27 cellular contexts compared by ENCODE assay signal in the genomic region with DNA sequence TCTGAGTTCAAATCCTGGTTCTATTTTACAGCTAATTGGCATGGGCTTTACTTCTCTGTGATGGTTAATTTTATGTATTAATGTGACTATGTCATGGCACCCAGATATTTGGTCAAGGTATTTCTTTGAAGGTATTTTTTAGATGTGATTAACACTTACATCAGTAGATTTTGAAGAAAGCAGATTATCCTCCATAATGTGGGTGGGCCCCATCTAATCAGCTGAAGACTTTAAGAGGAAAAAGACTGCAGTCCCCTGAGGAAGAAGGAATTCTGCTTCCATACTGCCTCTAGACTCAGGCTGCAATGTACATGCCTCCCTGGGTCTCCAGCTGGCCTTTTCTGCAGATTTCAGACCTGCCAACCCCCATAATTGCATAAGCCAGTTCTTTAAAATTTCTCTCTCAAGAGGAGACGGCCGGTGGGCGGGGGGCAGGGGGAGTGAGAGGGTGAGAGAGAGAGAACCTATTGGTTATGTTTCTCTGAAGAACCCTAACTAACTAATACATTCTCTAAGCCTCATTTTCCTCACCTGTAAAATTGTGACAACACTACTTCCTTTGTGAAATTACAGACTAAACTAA.
"Had no signal": no experiment of that assay in that cellular context is flagged by ENCODE, and none has a peak within 500 bp of the region (broad histone marks: within the 10 kb centered on the region; RNA-seq: fewer than 3 reads in every experiment).

No MANE protein-coding gene starts in this region.

- H3K4me3 ChIP-seq: Peyer's patch, SJSA1 had no signal

- H3K27me3 ChIP-seq: Peyer's patch, SJSA1 had no signal

- ATAC-seq: SK-N-SH treated with all-trans-retinoic acid at 6 μM for 48 hours had no signal

- DNase-seq: activated CD4-positive, alpha-beta T cell treated with anti-CD3 and anti-CD28 coated beads, Interleukin-2, amount 10 ng/mL, durations not matched to agents 7 days and 5 days; activated CD4-positive, CD25-positive, alpha-beta regulatory T cell; activated CD8-positive, alpha-beta memory T cell treated with anti-CD3 and anti-CD28 coated beads for 24 hours; activated gamma-delta T cell; activated naive CD4-positive, alpha-beta T cell treated with anti-CD3 and anti-CD28 coated beads for 36 hours; activated T-cell treated with anti-CD3 and anti-CD28 coated beads, Interleukin-2, amount 50 U/mL, for 48 hours; amygdala; cerebellar nuclear complex; KG1; NCI-H1105; NCI-H1436; NCI-H1694 treated with DMSO at 0.1 percent for 48 hours; NCI-H2029 treated with DMSO at 0.1 percent for 48 hours; NCI-H345; NCI-H69; Peyer's patch; Right ventricle myocardium superior had no signal

- H3K36me3 Mint-ChIP-seq: activated CD4-positive, alpha-beta memory T cell treated with anti-CD3 and anti-CD28 coated beads for 36 hours; activated naive CD8-positive, alpha-beta T cell; brain had no signal

- H3K27ac ChIP-seq: Peyer's patch, RWPE1, SJSA1, VCaP had no signal

- H3K36me3 ChIP-seq: Peyer's patch, SJSA1 had no signal

- H3K4me3 Mint-ChIP-seq: activated CD4-positive, alpha-beta memory T cell treated with anti-CD3 and anti-CD28 coated beads for 36 hours; activated CD4-positive, alpha-beta T cell treated with anti-CD3 and anti-CD28 coated beads, Interleukin-2, amount 10 ng/mL, durations not matched to agents 7 days and 5 days; activated naive CD4-positive, alpha-beta T cell treated with anti-CD3 and anti-CD28 coated beads for 36 hours; activated naive CD8-positive, alpha-beta T cell; activated T-helper 17 cell treated with anti-CD3 and anti-CD28 coated beads, Interleukin-2, amount 50 U/mL, for 72 hours; brain; T-helper 1 cell treated with Interleukin-12 subunit alpha and Interleukin-12 subunit beta and Interleukin-4 antibody, amounts not matched to agents 30 μg/mL and 1 μg/mL, for 36 hours had no signal

- H3K27ac Mint-ChIP-seq: activated CD4-positive, alpha-beta memory T cell treated with anti-CD3 and anti-CD28 coated beads for 36 hours; activated naive CD4-positive, alpha-beta T cell treated with anti-CD3 and anti-CD28 coated beads for 36 hours; activated naive CD8-positive, alpha-beta T cell; brain; T-helper 1 cell treated with Interleukin-12 subunit alpha and Interleukin-12 subunit beta and Interleukin-4 antibody, amounts not matched to agents 30 μg/mL and 1 μg/mL, for 36 hours had no signal

- H3K4me1 ChIP-seq: Peyer's patch, SJSA1 had no signal

- H3K9me3 Mint-ChIP-seq: activated CD4-positive, alpha-beta memory T cell treated with anti-CD3 and anti-CD28 coated beads for 36 hours; activated naive CD4-positive, alpha-beta T cell treated with anti-CD3 and anti-CD28 coated beads for 36 hours; activated T-helper 17 cell treated with anti-CD3 and anti-CD28 coated beads, Interleukin-2, amount 50 U/mL, for 72 hours had no signal

- FAIRE-seq: astrocyte had no signal

- H3K9me3 ChIP-seq: Peyer's patch, SJSA1 had no signal

- H3K4me1 Mint-ChIP-seq: brain had no signal
